9 cellular contexts compared by ENCODE assay signal in the genomic region with DNA sequence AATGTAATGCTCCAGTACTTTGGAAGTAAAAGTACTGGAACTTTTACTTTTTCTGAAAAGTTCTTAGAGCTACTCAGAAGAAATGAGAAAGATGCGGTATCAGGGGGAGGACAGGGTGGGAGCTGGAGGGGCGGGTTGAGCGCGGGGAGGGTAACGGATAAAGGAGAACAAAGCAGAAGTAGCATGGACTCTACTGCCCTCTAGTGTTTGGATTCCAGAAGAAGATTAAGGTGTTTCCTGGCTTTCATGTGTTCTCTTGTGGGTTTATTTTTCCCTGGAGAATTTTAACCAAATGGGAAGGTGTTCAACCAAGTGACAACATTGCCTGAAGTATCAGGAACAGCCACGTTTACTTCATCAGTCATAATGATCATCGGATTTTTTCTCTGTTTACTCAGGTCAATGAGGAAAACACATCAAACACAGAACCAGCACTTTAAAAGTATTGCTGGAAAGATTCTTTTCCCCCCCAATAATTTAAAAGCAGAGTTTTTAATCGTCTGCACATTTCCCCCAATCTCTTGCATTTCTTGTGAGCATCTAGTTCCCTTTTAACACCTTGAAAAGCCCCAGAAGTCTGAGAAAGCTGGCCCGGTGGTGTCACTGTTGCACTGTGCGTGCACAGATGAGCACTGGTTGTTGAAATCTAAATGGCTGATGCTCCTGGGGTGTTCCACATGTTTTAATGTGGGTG.
DNase-seq lines count a peak whose midpoint lies in the region; ATAC-seq and TF ChIP-seq lines count a peak whose summit lies in the region.
"Had no signal": no experiment of that assay in that cellular context is flagged by ENCODE, and none has a peak within 500 bp of the region (broad histone marks: within the 10 kb centered on the region; RNA-seq: fewer than 3 reads in every experiment).

No MANE protein-coding gene starts in this region.

- H3K9me3 ChIP-seq in SJSA1 (replicated peaks) (no peaks in the 10 kb centered on the region), osteoblast (ENCODE audit: low read depth, low read length) (no peaks in the 10 kb centered on the region)

- H3K27ac ChIP-seq in SJSA1 (no peak overlapping the region), osteoblast (ENCODE audit: low read depth, low read length) (no peak overlapping the region)

- no peak overlapping the region for H2AFZ ChIP-seq in osteoblast (ENCODE audit: low read length)

- H3K4me1 ChIP-seq in SJSA1 (replicated peaks) (no peaks in the 10 kb centered on the region), osteoblast (ENCODE audit: insufficient read depth, low read length) (no peaks in the 10 kb centered on the region)

- H3K4me3 ChIP-seq in SJSA1 (no peak overlapping the region), fibroblast of pulmonary artery (replicated peaks; ENCODE audit: low read depth, low read length) (peak overlapping the region; percentile 32), osteoblast (ENCODE audit: insufficient read depth, low read length) (peak overlapping the region; percentile 37)

- ATAC-seq in GM21529 (IDR thresholded peaks at IDR 0.05; ENCODE audit: unreplicated experiment) = peak; percentile 77
- no peak for ATAC-seq in GM21825 (IDR thresholded peaks at IDR 0.05; ENCODE audit: unreplicated experiment)
- no peak for ATAC-seq in GM18909 (IDR thresholded peaks at IDR 0.05; ENCODE audit: poor library complexity, unreplicated experiment)

- peak overlapping the region; percentile 71 for H3K4me2 ChIP-seq in osteoblast (ENCODE audit: insufficient read depth, low read length)

- no peaks in the 10 kb centered on the region for H3K79me2 ChIP-seq in osteoblast (ENCODE audit: insufficient read depth, low read length)

- H4K20me1 ChIP-seq in osteoblast (ENCODE audit: insufficient read depth, low read length) = no peaks in the 10 kb centered on the region

- TF ChIP-seq CTCF in fibroblast of pulmonary artery (IDR thresholded peaks at IDR 0.05; ENCODE audit: low read length, missing control alignments) (peak; percentile 64), osteoblast (IDR thresholded peaks at IDR 0.05; ENCODE audit: extremely low read depth, low read depth, low read length) (peak; percentile 62)

- H3K36me3 ChIP-seq in SJSA1 (no peaks in the 10 kb centered on the region), osteoblast (ENCODE audit: insufficient read depth, low read length) (no peaks in the 10 kb centered on the region)

- DNase-seq in COLO829 (ENCODE audit: low spot score) (peak; percentile 57), NAMALWA (ENCODE audit: low spot score) (peak; percentile 61), SJSA1 (ENCODE audit: low read depth in 1 of 2, low spot score in 2 of 2) (peak; percentile 14 to 31), fibroblast of pulmonary artery (ENCODE audit: low read depth) (peak; percentile 80), osteoblast (ENCODE audit: insufficient read length, low spot score, missing footprints) (peak; percentile 85)
- DNase-seq: naive B cell had no signal

- H3K27me3 ChIP-seq in SJSA1 (replicated peaks) = no peaks in the 10 kb centered on the region
- H3K27me3 ChIP-seq in osteoblast (ENCODE audit: insufficient read depth, low read length) = peaks cover 2% of the 10 kb centered on the region

Comparison
In these comparisons a context has a peak if more than half of its experiments do, and no peak if none do; other contexts are left out.
1. DNase-seq: peak in every context shown above with its lines; median percentile 85 in osteoblast; 80 in fibroblast of pulmonary artery; 61 in NAMALWA; 57 in COLO829; 22 in SJSA1.